32 cellular contexts compared by ENCODE assay signal in genomic region chr20:11588875-11589274, GRCh38.
DNase-seq lines count a peak whose midpoint lies in the region; ATAC-seq, FAIRE-seq and TF ChIP-seq lines count a peak whose summit lies in the region.
"Had no signal": no experiment of that assay in that cellular context is flagged by ENCODE, and none has a peak within 500 bp of the region (broad histone marks: within the 10 kb centered on the region; RNA-seq: fewer than 3 reads in every experiment).

No MANE protein-coding gene starts in this region.

- H3K79me2 ChIP-seq in HepG2 (ENCODE audit: insufficient read depth, low read length) (no peaks in the 10 kb centered on the region), neural cell (replicated peaks; ENCODE audit: insufficient read depth, low read length) (no peaks in the 10 kb centered on the region)

- no peaks in the 10 kb centered on the region for H3K36me3 ChIP-seq in HepG2 (replicated peaks in 1 of 2; ENCODE audit: control insufficient read depth in 1 of 2, insufficient read depth in 2 of 2, low read length in 2 of 2)
- no peaks in the 10 kb centered on the region for H3K36me3 ChIP-seq in right lobe of liver
- H3K36me3 ChIP-seq in neural cell (ENCODE audit: insufficient read depth, low read length): no peaks in the 10 kb centered on the region
- H3K36me3 ChIP-seq: BE2C; BLaER1; BLaER1 treated with 17β-estradiol and CSF1 and Interleukin-3, amounts not matched to agents 10 nM and 100 nM had no signal

- H2AFZ ChIP-seq in HepG2 (ENCODE audit: low read length): no peak overlapping the region
- no peak overlapping the region for H2AFZ ChIP-seq in neural cell (ENCODE audit: low read depth, low read length)

- TF ChIP-seq CTCF in HepG2 (CRISPR knock-in tag; IDR thresholded peaks at IDR 0.05) (no peak), right lobe of liver (IDR thresholded peaks at IDR 0.05) (no peak), A549 (IDR thresholded peaks at IDR 0.05) (no peak), neural cell (IDR thresholded peaks at IDR 0.05; ENCODE audit: poor library complexity, severe bottlenecking) (no peak)

- no peaks in the 10 kb centered on the region for H3K27me3 ChIP-seq in HepG2 (ENCODE audit: control insufficient read depth in 1 of 2, insufficient read depth in 2 of 2, low read length in 2 of 2)
- H3K27me3 ChIP-seq in right lobe of liver: no peaks in the 10 kb centered on the region
- H3K27me3 ChIP-seq in neural cell (ENCODE audit: insufficient read depth, low read depth, low read length): no peaks in the 10 kb centered on the region
- H3K27me3 ChIP-seq: BE2C; BLaER1; BLaER1 treated with 17β-estradiol and CSF1 and Interleukin-3, amounts not matched to agents 10 nM and 100 nM had no signal

- no peak for TF ChIP-seq POLR2A in HepG2 (IDR thresholded peaks at IDR 0.05; ENCODE audit: insufficient read depth in 1 of 2, low read depth in 2 of 2, low read length in 2 of 2)
- TF ChIP-seq POLR2A in right lobe of liver (IDR thresholded peaks at IDR 0.05): no peak
- no peak for TF ChIP-seq POLR2A in A549 (IDR thresholded peaks at IDR 0.05; ENCODE audit: low read length)

- no peaks in the 10 kb centered on the region for H3K9me2 ChIP-seq in neural cell (ENCODE audit: insufficient read depth, low read length)

- WGBS in HepG2 (ENCODE audit: low lambda C conversion rate): 2% methylated on average over 4 of the region's 4 CpGs
- WGBS in right lobe of liver (ENCODE audit: insufficient coverage, low coverage, low lambda C conversion rate, missing lambda C conversion rate): 50% methylated on average over 4 of the region's 4 CpGs
- 11% methylated on average over 4 of the region's 4 CpGs for WGBS in A549 (ENCODE audit: missing lambda C conversion rate)

- intact Hi-C loops in HepG2 (cut with micrococcal nuclease; ENCODE audit: unreplicated experiment): no loop called here
- intact Hi-C loops in right lobe of liver (cut with DNase I): no loop called here

- no peak for TF ChIP-seq RAD21 in HepG2 (CRISPR knock-in tag; IDR thresholded peaks at IDR 0.05)
- no peak for TF ChIP-seq RAD21 in A549 (conservative IDR thresholded peaks at IDR 0.05 in 1 of 2, IDR thresholded peaks at IDR 0.05 in 1 of 2)
- TF ChIP-seq RAD21 in neural cell (conservative IDR thresholded peaks at IDR 0.05): peak; percentile 46

- H3F3A ChIP-seq in neural cell (ENCODE audit: insufficient read depth, low read length, poor library complexity, severe bottlenecking): no peaks in the 10 kb centered on the region

- DNase-seq in HepG2 (ENCODE audit: low spot score) (no peak), right lobe of liver (no peak), A549 (ENCODE audit: low read depth in 1 of 2, low spot score in 1 of 2) (no peak), NCI-H510A treated with DMSO at 0.1 percent for 48 hours (lab: John Stamatoyannopoulos, UW) (no peak), NCI-H1694 (lab: John Stamatoyannopoulos, UW) (no peak)
- DNase-seq: 8988T; ACHN; AML-193; BE2C; C1 segment of cervical spinal cord; Caco-2; Calu3; CD4-positive, alpha-beta memory T cell; CD4-positive, alpha-beta T cell; CD4-positive, CD25-positive, alpha-beta regulatory T cell; CD8-positive, alpha-beta memory T cell; CD8-positive, alpha-beta T cell; COR-L47; DMS 273 treated with DMSO at 0.1 percent for 48 hours; DMS153; DMS53; DMS79; DMS79 treated with DMSO at 0.1 percent for 48 hours; DND-41; EL had no signal

- H3K4me2 ChIP-seq in HepG2 (ENCODE audit: low read depth, low read length) (no peak overlapping the region), A549 (no peak overlapping the region), neural cell (ENCODE audit: low read length) (peak overlapping the region; percentile 29)
- H3K4me2 ChIP-seq: BLaER1; BLaER1 treated with 17β-estradiol and CSF1 and Interleukin-3, amounts not matched to agents 10 nM and 100 nM had no signal

- POLR2A ChIA-PET in HepG2 (lab: Yijun Ruan, JAX): no interaction called here
- POLR2A ChIA-PET in A549 (lab: Yijun Ruan, JAX): no interaction called here

- no peak overlapping the region for H3K4me3 ChIP-seq in HepG2 (replicated peaks in 1 of 3; ENCODE audit: insufficient read depth in 1 of 3, low read depth in 2 of 3, low read length in 3 of 3)
- H3K4me3 ChIP-seq in right lobe of liver: no peak overlapping the region
- no peak overlapping the region for H3K4me3 ChIP-seq in A549
- H3K4me3 ChIP-seq in neural cell (ENCODE audit: low read length): no peak overlapping the region
- H3K4me3 ChIP-seq: BLaER1; BLaER1 treated with 17β-estradiol and CSF1 and Interleukin-3, amounts not matched to agents 10 nM and 100 nM had no signal

- no TSS peak for BruUV-seq in HepG2 (replicated peaks; lab: Mats Ljungman, UMichigan)

- H3K4me1 ChIP-seq in HepG2 (ENCODE audit: insufficient read depth, low read length) (no peaks in the 10 kb centered on the region), right lobe of liver (no peaks in the 10 kb centered on the region), A549 (no peaks in the 10 kb centered on the region)
- H3K4me1 ChIP-seq: BE2C; BLaER1; BLaER1 treated with 17β-estradiol and CSF1 and Interleukin-3, amounts not matched to agents 10 nM and 100 nM; Caco-2 had no signal

- in situ Hi-C loops in HepG2 (cut with HindIII; ENCODE audit: extremely low pct_ligation_motif_present, low pct_unique_long_range_greater_than_20kb): no loop called here

- TF ChIP-seq EP300 in HepG2 (IDR thresholded peaks at IDR 0.05; ENCODE audit: low read depth in 2 of 2, low read length in 2 of 2) (no peak), HepG2 (CRISPR knock-in tag; IDR thresholded peaks at IDR 0.05; ENCODE audit: borderline replicate concordance) (no peak), A549 (IDR thresholded peaks at IDR 0.05) (no peak), neural cell (conservative IDR thresholded peaks at IDR 0.05; ENCODE audit: poor library complexity, severe bottlenecking) (peak; percentile 92)

- H4K20me1 ChIP-seq in HepG2 (ENCODE audit: insufficient read depth, low read length) (no peaks in the 10 kb centered on the region), neural cell (ENCODE audit: insufficient read depth) (no peaks in the 10 kb centered on the region)
- H4K20me1 ChIP-seq: BLaER1; BLaER1 treated with 17β-estradiol and CSF1 and Interleukin-3, amounts not matched to agents 10 nM and 100 nM had no signal

- H3K27ac ChIP-seq in HepG2 (ENCODE audit: extremely low read length, insufficient read depth, low read length): no peak overlapping the region
- no peak overlapping the region for H3K27ac ChIP-seq in right lobe of liver
- no peak overlapping the region for H3K27ac ChIP-seq in A549
- H3K27ac ChIP-seq in neural cell (ENCODE audit: low read length): peak overlapping the region; percentile 9
- H3K27ac ChIP-seq: 22Rv1; BLaER1; BLaER1 treated with 17β-estradiol and CSF1 and Interleukin-3, amounts not matched to agents 10 nM and 100 nM; C4-2B had no signal

- ATAC-seq in HepG2 (no peak), right lobe of liver (no peak), A549 (no peak)
- ATAC-seq: CD8-positive, alpha-beta T cell had no signal

- H3K9ac ChIP-seq in HepG2 (ENCODE audit: insufficient read depth, low read depth, low read length) (no peak overlapping the region), neural cell (ENCODE audit: low read length) (no peak overlapping the region)
- H3K9ac ChIP-seq: BLaER1; BLaER1 treated with 17β-estradiol and CSF1 and Interleukin-3, amounts not matched to agents 10 nM and 100 nM had no signal

- FAIRE-seq in HepG2 (lab: Jason Lieb, UNC): no peak
- FAIRE-seq in A549 (lab: Jason Lieb, UNC): peak; percentile 46
- FAIRE-seq: A204.1, D721Med had no signal

- H3K9me3 ChIP-seq in HepG2 (ENCODE audit: low read length): peaks cover 18% of the 10 kb centered on the region; the same call in 1 of the 2 replicates
- H3K9me3 ChIP-seq in right lobe of liver: no peaks in the 10 kb centered on the region
- H3K9me3 ChIP-seq in A549: peaks cover 11% of the 10 kb centered on the region; the same call in 1 of the 3 replicates
- no peaks in the 10 kb centered on the region for H3K9me3 ChIP-seq in neural cell (ENCODE audit: low read length)
- H3K9me3 ChIP-seq: BE2C, BLaER1 had no signal

- CTCF ChIA-PET in HepG2 (lab: Yijun Ruan, JAX; ENCODE audit: low intra/inter-chr PET ratio, low total read pairs) (no interaction called here), A549 (lab: Yijun Ruan, JAX) (interaction anchor here (0.9 kb wide), 1 partner anchor 1971 kb away, joined by 3 read pairs; no protein-coding TSS in a partner anchor)

TF ChIP-seq in HepG2, 621 proteins besides CTCF, POLR2A, EP300 and RAD21:
- TF ChIP-seq ZNF850 (CRISPR knock-in tag; conservative IDR thresholded peaks at IDR 0.05) (no peak), CREB1 (IDR thresholded peaks at IDR 0.05) (peak; percentile 79), CREB1 (CRISPR knock-in tag; IDR thresholded peaks at IDR 0.05) (no peak)

TF ChIP-seq in A549, 52 proteins besides CTCF, POLR2A, EP300 and RAD21 (continues in another document):
- no peak for TF ChIP-seq MAFK (IDR thresholded peaks at IDR 0.05; ENCODE audit: partially characterized antibody)
- TF ChIP-seq, protein P1, sequence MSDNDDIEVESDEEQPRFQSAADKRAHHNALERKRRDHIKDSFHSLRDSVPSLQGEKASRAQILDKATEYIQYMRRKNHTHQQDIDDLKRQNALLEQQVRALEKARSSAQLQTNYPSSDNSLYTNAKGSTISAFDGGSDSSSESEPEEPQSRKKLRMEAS (IDR thresholded peaks at IDR 0.05): no peak
- no peak for TF ChIP-seq TFCP2L1 (CRISPR knock-in tag; IDR thresholded peaks at IDR 0.05)
- TF ChIP-seq HOXB13 (CRISPR knock-in tag; IDR thresholded peaks at IDR 0.05; ENCODE audit: low read depth): no peak

TF ChIP-seq in neural cell, 6 proteins besides CTCF, POLR2A, EP300 and RAD21:
- TF ChIP-seq EZH2 (IDR thresholded peaks at IDR 0.05; ENCODE audit: borderline replicate concordance, insufficient read depth, low read length, poor library complexity, severe bottlenecking) (no peak), POLR2AphosphoS5 (IDR thresholded peaks at IDR 0.05) (peak; percentile 66), SMC3 (conservative IDR thresholded peaks at IDR 0.05; ENCODE audit: poor library complexity) (peak; percentile 29)
TF ChIP-seq in neural cell: peak in this region for 2.
